Comparison of ENCODE assay signal across 8 cellular contexts in the genomic region with DNA sequence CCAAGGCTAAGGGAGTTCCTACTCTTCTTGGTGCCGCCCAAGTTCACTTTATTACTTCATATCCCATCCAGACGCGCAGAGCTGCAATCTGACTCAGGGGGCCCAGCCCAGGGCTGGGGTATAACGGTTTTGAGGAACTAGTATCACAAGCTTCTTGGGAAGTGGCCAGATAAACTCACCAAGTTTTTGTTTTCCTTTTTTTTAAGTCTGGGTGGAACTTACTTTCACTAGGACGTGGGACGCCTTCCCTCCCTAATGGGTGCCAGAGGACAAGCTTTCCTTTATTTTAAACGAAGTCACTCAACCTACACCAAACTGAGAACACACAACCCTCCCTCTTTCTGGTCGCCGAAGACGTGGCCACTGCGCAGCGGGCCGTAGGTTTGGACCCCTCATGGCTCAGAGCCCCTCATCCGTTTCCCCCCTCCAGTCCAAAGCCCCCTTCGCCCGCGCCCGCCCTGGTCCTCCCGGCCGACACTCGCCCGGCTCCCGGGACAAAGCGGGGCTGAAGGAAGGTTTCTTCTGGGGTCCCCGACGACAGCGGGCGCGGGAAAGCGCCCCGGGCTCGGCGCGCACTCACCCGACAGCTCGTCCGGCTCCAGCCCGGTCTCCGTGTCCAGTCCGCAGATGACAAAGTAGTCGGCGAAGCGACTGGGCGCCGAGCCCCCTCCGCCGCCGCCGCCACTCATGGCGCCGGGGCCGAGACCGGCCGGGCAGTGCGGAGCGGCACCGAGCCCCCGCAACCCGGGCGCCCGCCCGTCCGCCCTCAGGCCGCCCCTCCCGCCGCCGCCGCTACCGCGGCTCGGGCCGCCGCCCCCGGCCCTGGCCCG. TPM values are rescaled to one million over a fixed set of nuclear protein-coding genes. Genes with fewer than 3 reads are reported as not detected.
A peak's percentile ranks its signal among the peaks of the same experiment; 100 is the strongest.
DNase-seq lines count a peak whose midpoint lies in the region; ATAC-seq and TF ChIP-seq lines count a peak whose summit lies in the region.

No MANE protein-coding gene starts in this region.

- POLR2A ChIA-PET in activated CD4-positive, alpha-beta T cell treated with anti-CD3 and anti-CD28 coated beads for 36 hours (lab: Charles Lee), result interaction anchor here (0.5 to 2.0 kb wide), 9 partner anchors 14 to 328 kb away, joined by 3 to 8 read pairs (median 4); a partner anchor contains a TSS

- no peaks in the 10 kb centered on the region for H3K9me3 Mint-ChIP-seq in activated CD4-positive, alpha-beta T cell treated with anti-CD3 and anti-CD28 coated beads for 36 hours (ENCODE audit: low read depth)

- 0 out of 2 replicates have a peak, but pooled peaks cover 4% of the 10 kb centered on the region for H4K20me1 ChIP-seq in DOHH2 (ENCODE audit: control insufficient read depth, insufficient read depth, low read depth, low read length)

- peaks cover 3% of the 10 kb centered on the region for H3K36me3 Mint-ChIP-seq in activated CD4-positive, alpha-beta T cell treated with anti-CD3 and anti-CD28 coated beads for 36 hours (ENCODE audit: low read depth)

- H3K4me1 Mint-ChIP-seq in activated CD4-positive, alpha-beta T cell treated with anti-CD3 and anti-CD28 coated beads for 36 hours, result peaks cover 39% of the 10 kb centered on the region

- no peaks in the 10 kb centered on the region for H3K36me3 ChIP-seq in DOHH2 (ENCODE audit: control insufficient read depth, low read length)
- H3K36me3 ChIP-seq in effector memory CD4-positive, alpha-beta T cell (ENCODE audit: control insufficient read depth, insufficient read depth, low read length), result no peaks in the 10 kb centered on the region
- no peaks in the 10 kb centered on the region for H3K36me3 ChIP-seq in lower lobe of right lung

- peaks cover 42% of the 10 kb centered on the region for H3K4me1 ChIP-seq in DOHH2 (ENCODE audit: control insufficient read depth, low read length)
- H3K4me1 ChIP-seq in effector memory CD4-positive, alpha-beta T cell (ENCODE audit: control insufficient read depth, insufficient read depth, low read length, poor library complexity, severe bottlenecking), result peaks cover 21% of the 10 kb centered on the region
- peaks cover 42% of the 10 kb centered on the region for H3K4me1 ChIP-seq in lower lobe of right lung

- peaks cover 36% of the 10 kb centered on the region for H3K27me3 ChIP-seq in DOHH2 (ENCODE audit: control insufficient read depth, low read length)
- H3K27me3 ChIP-seq in effector memory CD4-positive, alpha-beta T cell (replicated peaks; ENCODE audit: control insufficient read depth, insufficient read depth, low read length, poor library complexity, severe bottlenecking), result no peaks in the 10 kb centered on the region
- no peaks in the 10 kb centered on the region for H3K27me3 ChIP-seq in lower lobe of right lung (ENCODE audit: low read depth)

- intact Hi-C loops in activated CD4-positive, alpha-beta T cell treated with anti-CD3 and anti-CD28 coated beads for 36 hours (cut with DNase I, micrococcal nuclease), result loop anchor here (1.0 to 10.0 kb wide), 18 partner anchors 14 to 1040 kb away; a partner anchor contains a TSS
- intact Hi-C loops in lower lobe of right lung (cut with DNase I), result no loop called here

- H3K4me3 Mint-ChIP-seq in activated CD4-positive, alpha-beta T cell treated with anti-CD3 and anti-CD28 coated beads for 36 hours, result peak overlapping the region; percentile 87

- no peaks in the 10 kb centered on the region for H3K9me3 ChIP-seq in DOHH2 (ENCODE audit: control insufficient read depth, insufficient read depth, low read length)
- no peaks in the 10 kb centered on the region for H3K9me3 ChIP-seq in effector memory CD4-positive, alpha-beta T cell (ENCODE audit: control insufficient read depth, low read length)
- no peaks in the 10 kb centered on the region for H3K9me3 ChIP-seq in lower lobe of right lung

- TF ChIP-seq CTCF in DOHH2 (IDR thresholded peaks at IDR 0.05; ENCODE audit: low read depth, low read length, poor library complexity, severe bottlenecking), result no peak
- no peak for TF ChIP-seq CTCF in lower lobe of right lung (IDR thresholded peaks at IDR 0.05)

- H3K27ac ChIP-seq in DOHH2 (ENCODE audit: low read depth, low read length) (no peak overlapping the region), lower lobe of right lung (peak overlapping the region; percentile 93)
- peak overlapping the region; percentile 69 for H3K27ac ChIP-seq in effector memory CD4-positive, alpha-beta T cell (ENCODE audit: insufficient read depth, low read length, poor library complexity, severe bottlenecking)

- CTCF ChIA-PET in activated CD4-positive, alpha-beta T cell treated with anti-CD3 and anti-CD28 coated beads for 36 hours (lab: Charles Lee), result interaction anchor here (0.5 to 1.1 kb wide), 4 partner anchors 14 to 57 kb away, joined by 3 to 6 read pairs (median 4); no protein-coding TSS in a partner anchor

- peak overlapping the region; percentile 93 for H3K27ac Mint-ChIP-seq in activated CD4-positive, alpha-beta T cell treated with anti-CD3 and anti-CD28 coated beads for 36 hours

- H3K27me3 Mint-ChIP-seq in activated CD4-positive, alpha-beta T cell treated with anti-CD3 and anti-CD28 coated beads for 36 hours, result peaks cover 6% of the 10 kb centered on the region

- DNase-seq in Kasumi-1 (lab: John Stamatoyannopoulos, UW) (peak; percentile 95 to 97), lower lobe of right lung (peak; percentile 83), NCI-H128 (lab: John Stamatoyannopoulos, UW; ENCODE audit: unreplicated experiment) (no peak)
- peak; percentile 73 for DNase-seq in activated CD4-positive, alpha-beta T cell treated with anti-CD3 and anti-CD28 coated beads for 36 hours
- DNase-seq in effector memory CD4-positive, alpha-beta T cell, result no peak
- DNase-seq in stimulated activated CD8-positive, alpha-beta memory T cell treated with anti-CD3 and anti-CD28 coated beads, Interleukin-4, amount 100 ng/mL, for 48 hours, result peak; percentile 65

- peaks cover 8% of the 10 kb centered on the region for H3K79me2 ChIP-seq in DOHH2 (ENCODE audit: control insufficient read depth, low read length)

- peaks cover 9% of the 10 kb centered on the region for H3F3A ChIP-seq in DOHH2 (ENCODE audit: control insufficient read depth, insufficient read depth)

- H3K4me3 ChIP-seq in DOHH2 (ENCODE audit: low read length), result peak overlapping the region; percentile 77
- H3K4me3 ChIP-seq in effector memory CD4-positive, alpha-beta T cell (ENCODE audit: insufficient read depth, low read depth, low read length, poor library complexity, severe bottlenecking), result peak overlapping the region; percentile 85
- H3K4me3 ChIP-seq in lower lobe of right lung, result peak overlapping the region; percentile 87

- ATAC-seq in GM21737 (IDR thresholded peaks at IDR 0.05; ENCODE audit: unreplicated experiment) (peak; percentile 19), lower lobe of right lung (peak; percentile 71 to 78)
- peak; percentile 61 for ATAC-seq in activated CD4-positive, alpha-beta T cell treated with anti-CD3 and anti-CD28 coated beads for 36 hours

- no peaks in the 10 kb centered on the region for H3K9me2 ChIP-seq in DOHH2 (replicated peaks; ENCODE audit: control insufficient read depth, low read length)

- peak overlapping the region; percentile 67 for H3K4me2 ChIP-seq in DOHH2 (ENCODE audit: low read length)

RNA-seq across cellular contexts. Expression of a gene that starts 0.6 kb away (rescaled TPM):
- total RNA-seq in activated CD4-positive, alpha-beta T cell treated with anti-CD3 and anti-CD28 coated beads for 36 hours, result 10 to 100 TPM; 43.6 to 62.6 TPM
- total RNA-seq in lower lobe of right lung, result 97.5 TPM

RNA-seq across cellular contexts. Expression of a gene that starts 49.8 kb away (rescaled TPM):
- total RNA-seq in activated CD4-positive, alpha-beta T cell treated with anti-CD3 and anti-CD28 coated beads for 36 hours, result 10 to 100 TPM; 20.2 to 29.3 TPM
- total RNA-seq in lower lobe of right lung, result 58.1 TPM

Comparison
In these comparisons a context has a peak if more than half of its experiments do, and no peak if none do; other contexts are left out.
1. ATAC-seq: peak in every context shown above with its lines; median percentile 74 in lower lobe of right lung; 61 in activated CD4-positive, alpha-beta T cell treated with anti-CD3 and anti-CD28 coated beads for 36 hours; 19 in GM21737.
2. DNase-seq: peak in Kasumi-1 (2 of 2), activated CD4-positive, alpha-beta T cell treated with anti-CD3 and anti-CD28 coated beads for 36 hours (single experiment), lower lobe of right lung (single experiment) and stimulated activated CD8-positive, alpha-beta memory T cell treated with anti-CD3 and anti-CD28 coated beads, Interleukin-4, amount 100 ng/mL, for 48 hours (single experiment); none in effector memory CD4-positive, alpha-beta T cell (0 of 3) and NCI-H128 (single experiment).
3. Peak in every context shown above with its lines, with median percentiles within 50 percentile points of each other: H3K4me3 ChIP-seq.